ENCODE assay signal across 8 cellular contexts in genomic region chr6:2448826-2449571, GRCh38.
A peak's percentile ranks its signal among the peaks of the same experiment; 100 is the strongest.
DNase-seq lines count a peak whose midpoint lies in the region; ATAC-seq and TF ChIP-seq lines count a peak whose summit lies in the region.

No MANE protein-coding gene starts in this region.

- no peak overlapping the region for H3K4me3 ChIP-seq in CD4-positive, alpha-beta memory T cell (ENCODE audit: low read length in 2 of 2)
- no peak overlapping the region for H3K4me3 ChIP-seq in parathyroid adenoma (ENCODE audit: low read depth, low read length)

- no peaks in the 10 kb centered on the region for H3K27me3 ChIP-seq in CD4-positive, alpha-beta memory T cell (ENCODE audit: insufficient read depth, low read length)
- H3K27me3 ChIP-seq in parathyroid adenoma (ENCODE audit: control insufficient read depth, insufficient read depth, low read length): no peaks in the 10 kb centered on the region

- POLR2A ChIA-PET in CD4-positive, alpha-beta memory T cell (lab: Charles Lee; ENCODE audit: partially characterized antibody): no interaction called here
- POLR2A ChIA-PET in activated CD8-positive, alpha-beta T cell treated with anti-CD3 and anti-CD28 coated beads for 36 hours (lab: Charles Lee): no interaction called here

- TF ChIP-seq CTCF in GM20000 (IDR thresholded peaks at IDR 0.05; ENCODE audit: extremely low read depth, missing control alignments): peak; percentile 37
- peak; percentile 86 for TF ChIP-seq CTCF in activated CD8-positive, alpha-beta T cell treated with anti-CD3 and anti-CD28 coated beads for 36 hours (IDR thresholded peaks at IDR 0.05)
- peak; percentile 17 for TF ChIP-seq CTCF in parathyroid adenoma (IDR thresholded peaks at IDR 0.05)

- DNase-seq in CD4-positive, alpha-beta memory T cell: peak in 1 of 5 donors; percentile 8
- DNase-seq in GM20000 (ENCODE audit: low spot score): peak; percentile 62
- peak; percentile 40 for DNase-seq in NCI-H2227 treated with DMSO at 0.1 percent for 48 hours (lab: John Stamatoyannopoulos, UW)
- peak; percentile 45 for DNase-seq in activated CD8-positive, alpha-beta T cell treated with anti-CD3 and anti-CD28 coated beads for 36 hours
- peak; percentile 76 for DNase-seq in glomerular visceral epithelial cell (ENCODE audit: extremely low spot score)
- no peak for DNase-seq in cerebellar nuclear complex (lab: John Stamatoyannopoulos, UW)

- no peak overlapping the region for H3K9ac ChIP-seq in parathyroid adenoma

- peaks cover 0 to 4% of the 10 kb centered on the region in 2 donors for H3K36me3 Mint-ChIP-seq in CD4-positive, alpha-beta memory T cell
- H3K36me3 Mint-ChIP-seq in activated CD8-positive, alpha-beta T cell treated with anti-CD3 and anti-CD28 coated beads for 36 hours (ENCODE audit: low read depth): no peaks in the 10 kb centered on the region

- H3K27me3 Mint-ChIP-seq in CD4-positive, alpha-beta memory T cell: peaks cover 1 to 2% of the 10 kb centered on the region in 2 donors
- H3K27me3 Mint-ChIP-seq in activated CD8-positive, alpha-beta T cell treated with anti-CD3 and anti-CD28 coated beads for 36 hours: peaks cover 4% of the 10 kb centered on the region

- H3K4me2 ChIP-seq in parathyroid adenoma (ENCODE audit: low read length): no peak overlapping the region

- intact Hi-C loops in CD4-positive, alpha-beta memory T cell (cut with micrococcal nuclease): loop anchor here (5.0 kb wide), 1 partner anchor 183 kb away; no protein-coding TSS in a partner anchor
- intact Hi-C loops in activated CD8-positive, alpha-beta T cell treated with anti-CD3 and anti-CD28 coated beads for 36 hours (cut with micrococcal nuclease): no loop called here

- no peaks in the 10 kb centered on the region for H3K4me1 ChIP-seq in CD4-positive, alpha-beta memory T cell (ENCODE audit: insufficient read depth, low read length)
- H3K4me1 ChIP-seq in parathyroid adenoma: no peaks in the 10 kb centered on the region

- peaks cover 0 to 5% (median 4%) of the 10 kb centered on the region in 4 donors for H3K4me1 Mint-ChIP-seq in CD4-positive, alpha-beta memory T cell
- peaks cover 4% of the 10 kb centered on the region for H3K4me1 Mint-ChIP-seq in activated CD8-positive, alpha-beta T cell treated with anti-CD3 and anti-CD28 coated beads for 36 hours (ENCODE audit: low read depth)

- no peaks in the 10 kb centered on the region for H3K79me2 ChIP-seq in parathyroid adenoma

- CTCF ChIA-PET in CD4-positive, alpha-beta memory T cell (lab: Charles Lee; ENCODE audit: partially characterized antibody): interaction anchor here (0.7 to 2.2 kb wide), 5 partner anchors 10 to 1010 kb away, joined by 3 to 8 read pairs (median 4); no protein-coding TSS in a partner anchor
- CTCF ChIA-PET in activated CD8-positive, alpha-beta T cell treated with anti-CD3 and anti-CD28 coated beads for 36 hours (lab: Charles Lee): interaction anchor here (0.7 to 2.9 kb wide), 10 partner anchors 11 to 856 kb away, joined by 3 to 20 read pairs (median 4); no protein-coding TSS in a partner anchor

- H3K27ac Mint-ChIP-seq in CD4-positive, alpha-beta memory T cell: peak overlapping the region in 1 of 7 donors; percentile 30
- H3K27ac Mint-ChIP-seq in activated CD8-positive, alpha-beta T cell treated with anti-CD3 and anti-CD28 coated beads for 36 hours: peak overlapping the region; percentile 18

- ATAC-seq in activated CD8-positive, alpha-beta T cell treated with anti-CD3 and anti-CD28 coated beads for 36 hours: peak; percentile 71
- ATAC-seq in HG02981 (IDR thresholded peaks at IDR 0.05; ENCODE audit: unreplicated experiment): no peak

- no peaks in the 10 kb centered on the region for H3K9me3 ChIP-seq in CD4-positive, alpha-beta memory T cell (ENCODE audit: control insufficient read depth in 1 of 2, low read length in 2 of 2)
- no peaks in the 10 kb centered on the region for H3K9me3 ChIP-seq in parathyroid adenoma (ENCODE audit: control insufficient read depth, low read length)

- H3K9me3 Mint-ChIP-seq in CD4-positive, alpha-beta memory T cell: peaks cover 0 to 2% (median 0%) of the 10 kb centered on the region in 8 donors
- no peaks in the 10 kb centered on the region for H3K9me3 Mint-ChIP-seq in activated CD8-positive, alpha-beta T cell treated with anti-CD3 and anti-CD28 coated beads for 36 hours

- H2AFZ ChIP-seq in parathyroid adenoma: no peak overlapping the region

- H3K36me3 ChIP-seq in CD4-positive, alpha-beta memory T cell (ENCODE audit: insufficient read depth, low read length): no peaks in the 10 kb centered on the region
- no peaks in the 10 kb centered on the region for H3K36me3 ChIP-seq in parathyroid adenoma (ENCODE audit: control insufficient read depth, insufficient read depth, low read length)

- peak overlapping the region in 6 of 8 donors; percentile 0 to 66 (median 44) for H3K4me3 Mint-ChIP-seq in CD4-positive, alpha-beta memory T cell
- H3K4me3 Mint-ChIP-seq in activated CD8-positive, alpha-beta T cell treated with anti-CD3 and anti-CD28 coated beads for 36 hours: peak overlapping the region; percentile 47

- no peak overlapping the region for H3K27ac ChIP-seq in CD4-positive, alpha-beta memory T cell (ENCODE audit: low read depth, low read length)
- no peak overlapping the region for H3K27ac ChIP-seq in parathyroid adenoma

Comparison
In these comparisons a context has a peak if more than half of its experiments do, and no peak if none do; other contexts are left out.
1. DNase-seq: peak in GM20000 (single experiment), NCI-H2227 treated with DMSO at 0.1 percent for 48 hours (single experiment), activated CD8-positive, alpha-beta T cell treated with anti-CD3 and anti-CD28 coated beads for 36 hours (single experiment) and glomerular visceral epithelial cell (single experiment); none in cerebellar nuclear complex (0 of 2).
2. CTCF ChIP-seq: peak in every context shown above with its lines; median percentile 86 in activated CD8-positive, alpha-beta T cell treated with anti-CD3 and anti-CD28 coated beads for 36 hours; 37 in GM20000; 17 in parathyroid adenoma.